In genomic region chr6:18155273-18155863, GRCh38 we compare ENCODE assay signal across 8 cellular contexts. TPM values are rescaled to one million over a fixed set of nuclear protein-coding genes. Genes with fewer than 3 reads are reported as not detected.
A peak's percentile ranks its signal among the peaks of the same experiment; 100 is the strongest.
DNase-seq lines count a peak whose midpoint lies in the region; ATAC-seq and TF ChIP-seq lines count a peak whose summit lies in the region.

A gene with protein sequence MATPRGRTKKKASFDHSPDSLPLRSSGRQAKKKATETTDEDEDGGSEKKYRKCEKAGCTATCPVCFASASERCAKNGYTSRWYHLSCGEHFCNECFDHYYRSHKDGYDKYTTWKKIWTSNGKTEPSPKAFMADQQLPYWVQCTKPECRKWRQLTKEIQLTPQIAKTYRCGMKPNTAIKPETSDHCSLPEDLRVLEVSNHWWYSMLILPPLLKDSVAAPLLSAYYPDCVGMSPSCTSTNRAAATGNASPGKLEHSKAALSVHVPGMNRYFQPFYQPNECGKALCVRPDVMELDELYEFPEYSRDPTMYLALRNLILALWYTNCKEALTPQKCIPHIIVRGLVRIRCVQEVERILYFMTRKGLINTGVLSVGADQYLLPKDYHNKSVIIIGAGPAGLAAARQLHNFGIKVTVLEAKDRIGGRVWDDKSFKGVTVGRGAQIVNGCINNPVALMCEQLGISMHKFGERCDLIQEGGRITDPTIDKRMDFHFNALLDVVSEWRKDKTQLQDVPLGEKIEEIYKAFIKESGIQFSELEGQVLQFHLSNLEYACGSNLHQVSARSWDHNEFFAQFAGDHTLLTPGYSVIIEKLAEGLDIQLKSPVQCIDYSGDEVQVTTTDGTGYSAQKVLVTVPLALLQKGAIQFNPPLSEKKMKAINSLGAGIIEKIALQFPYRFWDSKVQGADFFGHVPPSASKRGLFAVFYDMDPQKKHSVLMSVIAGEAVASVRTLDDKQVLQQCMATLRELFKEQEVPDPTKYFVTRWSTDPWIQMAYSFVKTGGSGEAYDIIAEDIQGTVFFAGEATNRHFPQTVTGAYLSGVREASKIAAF (plus strand): TSS chr6:18155422. CDS start chr6:18159896, 4,474 bp downstream.

- peaks cover 26% of the 10 kb centered on the region for H3F3A ChIP-seq in neural progenitor cell (ENCODE audit: low read depth)

- peaks cover 21% of the 10 kb centered on the region for H3K4me1 ChIP-seq in foreskin keratinocyte
- H3K4me1 ChIP-seq in neural progenitor cell, result peaks cover 19% of the 10 kb centered on the region
- peaks cover 22% of the 10 kb centered on the region for H3K4me1 ChIP-seq in suprapubic skin

- H3K36me3 ChIP-seq in neural progenitor cell (no peaks in the 10 kb centered on the region), suprapubic skin (no peaks in the 10 kb centered on the region)

- H3K27ac Mint-ChIP-seq in neural progenitor cell, result peak within 1 kb of the TSS; percentile 81

- H4K20me1 ChIP-seq in neural progenitor cell (ENCODE audit: low read depth), result no peaks in the 10 kb centered on the region

- TF ChIP-seq CTCF in foreskin keratinocyte (conservative IDR thresholded peaks at IDR 0.05), result peak; percentile 2
- TF ChIP-seq CTCF in neural progenitor cell (IDR thresholded peaks at IDR 0.05), result no peak
- TF ChIP-seq CTCF in suprapubic skin (IDR thresholded peaks at IDR 0.05), result no peak

- H2AFZ ChIP-seq in neural progenitor cell (replicated peaks), result peak within 1 kb of the TSS; percentile 99

- no peaks in the 10 kb centered on the region for H3K9me3 Mint-ChIP-seq in neural progenitor cell

- no peaks in the 10 kb centered on the region for H3K27me3 Mint-ChIP-seq in neural progenitor cell (ENCODE audit: insufficient read depth, low read depth)

- no peaks in the 10 kb centered on the region for H3K27me3 ChIP-seq in foreskin keratinocyte
- H3K27me3 ChIP-seq in neural progenitor cell, result no peaks in the 10 kb centered on the region
- no peaks in the 10 kb centered on the region for H3K27me3 ChIP-seq in suprapubic skin

- H3K36me3 Mint-ChIP-seq in neural progenitor cell, result peaks cover 5% of the 10 kb centered on the region

- peak; percentile 65 to 70 for TF ChIP-seq POLR2A in suprapubic skin (IDR thresholded peaks at IDR 0.05)

- no peak for TF ChIP-seq EP300 in suprapubic skin (IDR thresholded peaks at IDR 0.05)

- no peaks in the 10 kb centered on the region for H3K9me3 ChIP-seq in neural progenitor cell (ENCODE audit: low read depth)
- H3K9me3 ChIP-seq in suprapubic skin, result no peaks in the 10 kb centered on the region

- peak within 1 kb of the TSS; percentile 98 for H3K4me3 ChIP-seq in neural progenitor cell
- peak within 1 kb of the TSS; percentile 99 for H3K4me3 ChIP-seq in suprapubic skin

- 0% methylated on average over 11 of the region's 67 CpGs for WGBS in suprapubic skin

- ATAC-seq in GM21723 (IDR thresholded peaks at IDR 0.05; ENCODE audit: unreplicated experiment), result peak; percentile 90
- peak; percentile 83 for ATAC-seq in foreskin keratinocyte

- peak within 1 kb of the TSS; percentile 97 for H3K4me2 ChIP-seq in neural progenitor cell

- peaks cover 15% of the 10 kb centered on the region for H3K4me1 Mint-ChIP-seq in neural progenitor cell

- DNase-seq in EL (peak; percentile 99), KG1 (lab: John Stamatoyannopoulos, UW) (peak; percentile 81), RPMI7951 (ENCODE audit: low read depth) (peak; percentile 97), activated gamma-delta T cell (lab: John Stamatoyannopoulos, UW) (peak; percentile 99), foreskin keratinocyte (peak; percentile 87 to 95), neural progenitor cell (ENCODE audit: low spot score) (peak; percentile 99), suprapubic skin (ENCODE audit: low spot score in 2 of 2) (peak in 1 of 2 donors; percentile 99)

- H3K79me2 ChIP-seq in neural progenitor cell (ENCODE audit: low read depth), result peaks cover 17% of the 10 kb centered on the region

- H3K27ac ChIP-seq in foreskin keratinocyte, result peak within 1 kb of the TSS; percentile 80
- H3K27ac ChIP-seq in neural progenitor cell, result peak within 1 kb of the TSS; percentile 78
- H3K27ac ChIP-seq in suprapubic skin, result peak within 1 kb of the TSS; percentile 95

- H3K4me3 Mint-ChIP-seq in neural progenitor cell, result peak within 1 kb of the TSS; percentile 97

- H3K9ac ChIP-seq in neural progenitor cell, result peak within 1 kb of the TSS; percentile 64

RNA-seq across cellular contexts. Expression of the gene that starts here (rescaled TPM):
- total RNA-seq in RPMI7951 (2014; rRNA removed; shearing (Covaris generic)), result 7.9 and 12.5 TPM in 2 replicates
- total RNA-seq in foreskin keratinocyte (31.3 and 32.8 TPM in 2 replicates), neural progenitor cell (ENCODE audit: low replicate concordance) (11.6 and 16.9 TPM in 2 replicates), suprapubic skin (10 to 100 TPM; 28.3 to 32.5 (median 29.6) TPM)
- 6.8 and 8.6 TPM in 2 replicates for polyA plus RNA-seq in foreskin keratinocyte
